ENCODE assay signal across 16 cellular contexts in the genomic region with DNA sequence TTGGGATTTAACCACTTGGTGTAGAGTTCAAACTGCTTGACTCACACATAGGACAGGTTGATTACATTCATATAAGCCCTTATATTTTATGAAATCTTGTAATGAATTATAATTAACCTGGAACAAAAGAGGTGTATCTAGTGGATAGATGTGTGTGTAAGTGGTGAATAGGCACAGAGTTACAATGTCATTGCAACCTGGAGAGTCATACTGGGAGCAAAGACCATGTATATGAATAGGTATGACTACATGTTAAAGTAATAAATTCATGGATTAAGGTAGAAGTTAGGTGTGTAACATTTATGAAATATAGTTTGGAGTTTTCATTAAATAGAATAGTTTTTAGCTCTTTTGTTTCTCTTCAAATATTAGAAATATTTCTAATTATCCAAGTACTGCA. TPM values are rescaled to one million over a fixed set of nuclear protein-coding genes. Genes with fewer than 3 reads are reported as not detected.
A peak's percentile ranks its signal among the peaks of the same experiment; 100 is the strongest.
DNase-seq lines count a peak whose midpoint lies in the region; ATAC-seq and TF ChIP-seq lines count a peak whose summit lies in the region.
"Had no signal": no experiment of that assay in that cellular context is flagged by ENCODE, and none has a peak within 500 bp of the region (broad histone marks: within the 10 kb centered on the region; RNA-seq: fewer than 3 reads in every experiment).

No MANE protein-coding gene starts in this region.

- H3K27me3 ChIP-seq in CD4-positive, CD25-positive, alpha-beta regulatory T cell (ENCODE audit: control insufficient read depth, insufficient read depth, low read length) = no peaks in the 10 kb centered on the region
- H3K27me3 ChIP-seq in heart left ventricle (no peaks in the 10 kb centered on the region), esophagus squamous epithelium (no peaks in the 10 kb centered on the region)
- H3K27me3 ChIP-seq: BE2C had no signal

- DNase-seq in activated T-cell treated with anti-CD3 and anti-CD28 coated beads, Interleukin-2, amount 50 U/mL, for 72 hours = no peak
- no peak for DNase-seq in activated T-cell treated with anti-CD3 and anti-CD28 coated beads, Interleukin-2, amount 50 U/mL, for 4 hours
- DNase-seq in CD4-positive, CD25-positive, alpha-beta regulatory T cell = no peak
- DNase-seq in EL (no peak), heart left ventricle (no peak), esophagus squamous epithelium (lab: John Stamatoyannopoulos, UW) (no peak)
- DNase-seq: BE2C; C1 segment of cervical spinal cord; Caco-2; CD4-positive, alpha-beta T cell; GF-D8; H9 had no signal

- intact Hi-C loops in heart left ventricle (cut with DNase I) = no loop called here
- intact Hi-C loops in esophagus squamous epithelium (cut with DNase I) = no loop called here

- peaks cover 0 to 2% of the 10 kb centered on the region in 2 donors for H3K36me3 Mint-ChIP-seq in activated T-cell treated with anti-CD3 and anti-CD28 coated beads, Interleukin-2, amount 50 U/mL, for 72 hours (ENCODE audit: insufficient read depth in 2 of 2)
- H3K36me3 Mint-ChIP-seq in activated T-cell treated with anti-CD3 and anti-CD28 coated beads, Interleukin-2, amount 50 U/mL, for 4 hours (ENCODE audit: insufficient read depth) = no peaks in the 10 kb centered on the region
- H3K36me3 Mint-ChIP-seq in CD4-positive, CD25-positive, alpha-beta regulatory T cell = no peaks in the 10 kb centered on the region
- peaks cover 5% of the 10 kb centered on the region for H3K36me3 Mint-ChIP-seq in activated T-helper 17 cell treated with anti-CD3 and anti-CD28 coated beads, Interleukin-2, amount 50 U/mL, for 72 hours (ENCODE audit: low read depth)
- H3K36me3 Mint-ChIP-seq: IgD-negative memory B cell had no signal

- H3K27ac ChIP-seq in CD4-positive, CD25-positive, alpha-beta regulatory T cell (ENCODE audit: insufficient read depth, low read length, poor library complexity, severe bottlenecking) = peak overlapping the region; percentile 24
- H3K27ac ChIP-seq in KOPT-K1 (ENCODE audit: low read depth, low read length, poor library complexity, severe bottlenecking) (peak overlapping the region; percentile 88), heart left ventricle (no peak overlapping the region), esophagus squamous epithelium (no peak overlapping the region)

- no peak overlapping the region for H3K4me3 ChIP-seq in CD4-positive, CD25-positive, alpha-beta regulatory T cell (ENCODE audit: low read depth, low read length)
- H3K4me3 ChIP-seq in heart left ventricle (no peak overlapping the region), esophagus squamous epithelium (no peak overlapping the region)

- no peak overlapping the region for H3K4me3 Mint-ChIP-seq in activated T-cell treated with anti-CD3 and anti-CD28 coated beads, Interleukin-2, amount 50 U/mL, for 72 hours
- no peak overlapping the region for H3K4me3 Mint-ChIP-seq in activated T-cell treated with anti-CD3 and anti-CD28 coated beads, Interleukin-2, amount 50 U/mL, for 4 hours
- H3K4me3 Mint-ChIP-seq in CD4-positive, CD25-positive, alpha-beta regulatory T cell = no peak overlapping the region
- no peak overlapping the region for H3K4me3 Mint-ChIP-seq in activated T-helper 17 cell treated with anti-CD3 and anti-CD28 coated beads, Interleukin-2, amount 50 U/mL, for 72 hours
- H3K4me3 Mint-ChIP-seq: CD4-positive, alpha-beta T cell; H9 had no signal

- TF ChIP-seq CTCF in heart left ventricle (IDR thresholded peaks at IDR 0.05) = no peak
- no peak for TF ChIP-seq CTCF in esophagus squamous epithelium (IDR thresholded peaks at IDR 0.05)

- peaks cover 0 to 1% of the 10 kb centered on the region in 2 donors for H3K9me3 Mint-ChIP-seq in activated T-cell treated with anti-CD3 and anti-CD28 coated beads, Interleukin-2, amount 50 U/mL, for 72 hours
- no peaks in the 10 kb centered on the region for H3K9me3 Mint-ChIP-seq in activated T-cell treated with anti-CD3 and anti-CD28 coated beads, Interleukin-2, amount 50 U/mL, for 4 hours
- H3K9me3 Mint-ChIP-seq in CD4-positive, CD25-positive, alpha-beta regulatory T cell = peaks cover 0 to 2% (median 0%) of the 10 kb centered on the region in 7 donors
- no peaks in the 10 kb centered on the region for H3K9me3 Mint-ChIP-seq in activated T-helper 17 cell treated with anti-CD3 and anti-CD28 coated beads, Interleukin-2, amount 50 U/mL, for 72 hours
- H3K9me3 Mint-ChIP-seq: CD4-positive, alpha-beta T cell; H9; IgD-negative memory B cell had no signal

- peaks cover 43% of the 10 kb centered on the region for H3K4me1 ChIP-seq in CD4-positive, CD25-positive, alpha-beta regulatory T cell (ENCODE audit: control insufficient read depth, insufficient read depth, low read length, poor library complexity, severe bottlenecking)
- H3K4me1 ChIP-seq in heart left ventricle (peaks cover 0 to 30% (median 13%) of the 10 kb centered on the region in 12 donors), esophagus squamous epithelium (peaks cover 0 to 21% (median 9%) of the 10 kb centered on the region in 3 donors)

- no peak for ATAC-seq in activated T-cell treated with anti-CD3 and anti-CD28 coated beads, Interleukin-2, amount 50 U/mL, for 72 hours (replicated peaks in 1 of 2)
- no peak for ATAC-seq in activated T-cell treated with anti-CD3 and anti-CD28 coated beads, Interleukin-2, amount 50 U/mL, for 4 hours
- ATAC-seq in CD4-positive, CD25-positive, alpha-beta regulatory T cell (ENCODE audit: low read depth in 2 of 2) = no peak
- peak; percentile 24 for ATAC-seq in activated T-helper 17 cell treated with anti-CD3 and anti-CD28 coated beads, Interleukin-2, amount 50 U/mL, for 72 hours (replicated peaks)
- no peak for ATAC-seq in heart left ventricle
- ATAC-seq: HepG2 had no signal

- H3K36me3 ChIP-seq in CD4-positive, CD25-positive, alpha-beta regulatory T cell (ENCODE audit: control insufficient read depth, insufficient read depth, low read length) = no peaks in the 10 kb centered on the region
- H3K36me3 ChIP-seq in KOPT-K1 (ENCODE audit: insufficient read depth, low read length) = no peaks in the 10 kb centered on the region
- H3K36me3 ChIP-seq in heart left ventricle = no peaks in the 10 kb centered on the region
- no peaks in the 10 kb centered on the region for H3K36me3 ChIP-seq in esophagus squamous epithelium
- H3K36me3 ChIP-seq: BE2C had no signal

- no peaks in the 10 kb centered on the region for H3K9me3 ChIP-seq in CD4-positive, CD25-positive, alpha-beta regulatory T cell (ENCODE audit: control insufficient read depth in 2 of 2, low read length in 2 of 2)
- H3K9me3 ChIP-seq in KOPT-K1 (ENCODE audit: insufficient read depth, low read length, poor library complexity, severe bottlenecking) = no peaks in the 10 kb centered on the region
- no peaks in the 10 kb centered on the region for H3K9me3 ChIP-seq in heart left ventricle
- H3K9me3 ChIP-seq in esophagus squamous epithelium = no peaks in the 10 kb centered on the region
- H3K9me3 ChIP-seq: BE2C, Caco-2 had no signal

- H3K4me1 Mint-ChIP-seq in activated T-cell treated with anti-CD3 and anti-CD28 coated beads, Interleukin-2, amount 50 U/mL, for 72 hours (ENCODE audit: low read depth) = peaks cover 49% of the 10 kb centered on the region
- peaks cover 49% of the 10 kb centered on the region for H3K4me1 Mint-ChIP-seq in activated T-cell treated with anti-CD3 and anti-CD28 coated beads, Interleukin-2, amount 50 U/mL, for 4 hours (ENCODE audit: low read depth)
- peaks cover 47 to 70% (median 57%) of the 10 kb centered on the region in 4 donors for H3K4me1 Mint-ChIP-seq in CD4-positive, CD25-positive, alpha-beta regulatory T cell
- peaks cover 38% of the 10 kb centered on the region for H3K4me1 Mint-ChIP-seq in activated T-helper 17 cell treated with anti-CD3 and anti-CD28 coated beads, Interleukin-2, amount 50 U/mL, for 72 hours

- TF ChIP-seq POLR2A in heart left ventricle (IDR thresholded peaks at IDR 0.05) (no peak), esophagus squamous epithelium (IDR thresholded peaks at IDR 0.05) (no peak)

- peak overlapping the region; percentile 46 for H3K27ac Mint-ChIP-seq in activated T-cell treated with anti-CD3 and anti-CD28 coated beads, Interleukin-2, amount 50 U/mL, for 72 hours
- no peak overlapping the region for H3K27ac Mint-ChIP-seq in CD4-positive, CD25-positive, alpha-beta regulatory T cell
- H3K27ac Mint-ChIP-seq in activated T-helper 17 cell treated with anti-CD3 and anti-CD28 coated beads, Interleukin-2, amount 50 U/mL, for 72 hours = no peak overlapping the region
- H3K27ac Mint-ChIP-seq: H9 had no signal

- no peaks in the 10 kb centered on the region for H3K27me3 Mint-ChIP-seq in activated T-cell treated with anti-CD3 and anti-CD28 coated beads, Interleukin-2, amount 50 U/mL, for 72 hours (ENCODE audit: low read depth)
- no peaks in the 10 kb centered on the region for H3K27me3 Mint-ChIP-seq in activated T-cell treated with anti-CD3 and anti-CD28 coated beads, Interleukin-2, amount 50 U/mL, for 4 hours (ENCODE audit: low read depth)
- H3K27me3 Mint-ChIP-seq in CD4-positive, CD25-positive, alpha-beta regulatory T cell = no peaks in the 10 kb centered on the region
- no peaks in the 10 kb centered on the region for H3K27me3 Mint-ChIP-seq in activated T-helper 17 cell treated with anti-CD3 and anti-CD28 coated beads, Interleukin-2, amount 50 U/mL, for 72 hours
- H3K27me3 Mint-ChIP-seq: CD4-positive, alpha-beta T cell; IgD-negative memory B cell had no signal

RNA-seq across cellular contexts. Expression of gene RAP1GDS1, which starts 26.1 kb away (rescaled TPM):
- total RNA-seq in activated T-cell treated with anti-CD3 and anti-CD28 coated beads, Interleukin-2, amount 50 U/mL, for 72 hours = 10 to 100 TPM; 47.2 to 54.6 TPM
- total RNA-seq in activated T-cell treated with anti-CD3 and anti-CD28 coated beads, Interleukin-2, amount 50 U/mL, for 4 hours = 10 to 100 TPM; 37.3 to 42.6 (median 38.3) TPM
- 54.7 TPM for total RNA-seq in CD4-positive, CD25-positive, alpha-beta regulatory T cell
- 10 to 100 TPM; 40.4 to 68.8 (median 48.9) TPM for polyA plus RNA-seq in CD4-positive, CD25-positive, alpha-beta regulatory T cell
- 10 to 100 TPM; 29.8 to 66.1 TPM for total RNA-seq in activated T-helper 17 cell treated with anti-CD3 and anti-CD28 coated beads, Interleukin-2, amount 50 U/mL, for 72 hours
- total RNA-seq in heart left ventricle (10 to 100 TPM in 8 of 9 donors, 1 to 10 TPM in 1; 9.2 to 25.3 (median 12.5) TPM), esophagus squamous epithelium (10 to 100 TPM; 19.4 to 38.0 (median 33.9) TPM)
- 10 to 100 TPM in 1 of 2 donors, 1 to 10 TPM in 1; 4.2 to 26.6 TPM for polyA plus RNA-seq in heart left ventricle

Comparison
In these comparisons a context has a peak if more than half of its experiments do, and no peak if none do; other contexts are left out.
1. H3K27ac ChIP-seq: peak in CD4-positive, CD25-positive, alpha-beta regulatory T cell (single experiment) and KOPT-K1 (single experiment); none in heart left ventricle (0 of 12) and esophagus squamous epithelium (0 of 4).